In genomic region chr6:70552974-70553373, GRCh38 we compare ENCODE assay signal across 18 cellular contexts. TPM values are rescaled to one million over a fixed set of nuclear protein-coding genes. Genes with fewer than 3 reads are reported as not detected.
DNase-seq lines count a peak whose midpoint lies in the region; ATAC-seq and TF ChIP-seq lines count a peak whose summit lies in the region.
"Had no signal": no experiment of that assay in that cellular context is flagged by ENCODE, and none has a peak within 500 bp of the region (broad histone marks: within the 10 kb centered on the region; RNA-seq: fewer than 3 reads in every experiment).

No MANE protein-coding gene starts in this region.

- no peaks in the 10 kb centered on the region for H3K9me3 Mint-ChIP-seq in activated CD4-positive, alpha-beta T cell treated with anti-CD3 and anti-CD28 coated beads, Interleukin-2, amount 10 ng/mL, durations not matched to agents 24 days and 14 days
- H3K9me3 Mint-ChIP-seq: CD4-positive, alpha-beta T cell had no signal

- H3K27me3 Mint-ChIP-seq in activated CD4-positive, alpha-beta T cell treated with anti-CD3 and anti-CD28 coated beads, Interleukin-2, amount 10 ng/mL, durations not matched to agents 24 days and 14 days = no peaks in the 10 kb centered on the region
- H3K27me3 Mint-ChIP-seq: CD4-positive, alpha-beta T cell had no signal

- no peak overlapping the region for H3K4me3 Mint-ChIP-seq in activated CD4-positive, alpha-beta T cell treated with anti-CD3 and anti-CD28 coated beads, Interleukin-2, amount 10 ng/mL, durations not matched to agents 24 days and 14 days
- H3K4me3 Mint-ChIP-seq: CD4-positive, alpha-beta T cell had no signal

- H3K4me3 ChIP-seq in heart right ventricle (peak overlapping the region in 1 of 10 donors; percentile 21), psoas muscle (peak overlapping the region; percentile 54), WERI-Rb-1 (ENCODE audit: low read depth, low read length) (no peak overlapping the region)
- H3K4me3 ChIP-seq: A549 had no signal

- WGBS in heart right ventricle, 2 donors = 83 to 95% methylated on average over 1 of the region's 1 CpG
- WGBS in psoas muscle, 3 donors = 86 to 95% (median 89%) methylated on average over 1 of the region's 1 CpG

- H3K27ac ChIP-seq in heart right ventricle = peak overlapping the region in 7 of 10 donors; percentile 62 to 76 (median 74)
- H3K27ac ChIP-seq in psoas muscle = peak overlapping the region; percentile 62
- no peak overlapping the region for H3K27ac ChIP-seq in WERI-Rb-1
- H3K27ac ChIP-seq: 22Rv1, A549, C4-2B had no signal

- H3K4me1 ChIP-seq in heart right ventricle (peaks cover 0 to under 1% (median 0%) of the 10 kb centered on the region in 9 donors), psoas muscle (peaks cover 10% of the 10 kb centered on the region)
- H3K4me1 ChIP-seq: A549, Caco-2 had no signal

- H3K4me1 Mint-ChIP-seq in activated CD4-positive, alpha-beta T cell treated with anti-CD3 and anti-CD28 coated beads, Interleukin-2, amount 10 ng/mL, durations not matched to agents 24 days and 14 days = peaks cover 9% of the 10 kb centered on the region

- peaks cover 2% of the 10 kb centered on the region for H3K36me3 Mint-ChIP-seq in activated CD4-positive, alpha-beta T cell treated with anti-CD3 and anti-CD28 coated beads, Interleukin-2, amount 10 ng/mL, durations not matched to agents 24 days and 14 days (ENCODE audit: low read depth)

- peak; percentile 17 for DNase-seq in activated CD4-positive, alpha-beta T cell treated with anti-CD3 and anti-CD28 coated beads, Interleukin-2, amount 10 ng/mL, durations not matched to agents 24 days and 14 days
- DNase-seq in activated CD4-positive, alpha-beta T cell treated with anti-CD3 and anti-CD28 coated beads, Interleukin-2, amount 50 U/mL, for 1 hour = no peak
- DNase-seq in heart right ventricle (no peak), left cardiac atrium (no peak), psoas muscle (no peak), GM10266 (ENCODE audit: extremely low spot score) (no peak), WERI-Rb-1 (no peak)
- DNase-seq: AML-193; Caco-2; CD4-positive, alpha-beta T cell; GDM1; GOT3; H7 had no signal

- ATAC-seq in heart right ventricle (peak in 2 of 8 donors; percentile 33 to 44), left cardiac atrium (no peak), psoas muscle (peak in 2 of 4 donors; percentile 42 to 66)
- ATAC-seq: A549, HCT116, HepG2 had no signal

- no peak for TF ChIP-seq CTCF in heart right ventricle (IDR thresholded peaks at IDR 0.05)
- TF ChIP-seq CTCF in psoas muscle (IDR thresholded peaks at IDR 0.05) = no peak
- no peak for TF ChIP-seq CTCF in GM10266 (IDR thresholded peaks at IDR 0.05; ENCODE audit: control insufficient read depth, insufficient read depth, low read depth, missing control alignments)
- TF ChIP-seq CTCF in WERI-Rb-1 (IDR thresholded peaks at IDR 0.05; ENCODE audit: low read depth, low read length) = no peak

- intact Hi-C loops in activated CD4-positive, alpha-beta T cell treated with anti-CD3 and anti-CD28 coated beads, Interleukin-2, amount 10 ng/mL, durations not matched to agents 24 days and 14 days (cut with micrococcal nuclease) = no loop called here
- intact Hi-C loops in heart right ventricle (cut with DNase I) = loop anchor here in 5 of 10 donors (2.0 to 10.0 kb wide), 4 partner anchors 132 to 332 kb away; no protein-coding TSS in a partner anchor
- intact Hi-C loops in left cardiac atrium (cut with DNase I) = loop anchor here in 1 of 2 donors (5.0 kb wide), 1 partner anchor 114 kb away; the partner anchor contains the start of gene SMAP1
- intact Hi-C loops in psoas muscle (cut with DNase I) = loop anchor here in 1 of 2 donors (5.0 to 10.0 kb wide), 2 partner anchors 109 to 402 kb away; partner anchors contain the start of gene B3GAT2

- H3K9me3 ChIP-seq in heart right ventricle (no peaks in the 10 kb centered on the region), psoas muscle (no peaks in the 10 kb centered on the region), WERI-Rb-1 (ENCODE audit: severe bottlenecking) (no peaks in the 10 kb centered on the region)
- H3K9me3 ChIP-seq: A549, Caco-2 had no signal

- H3K36me3 ChIP-seq in heart right ventricle (peaks cover 0 to 23% (median 0%) of the 10 kb centered on the region in 9 donors), psoas muscle (ENCODE audit: insufficient read depth in 1 of 2, low read depth in 1 of 2) (no peaks in the 10 kb centered on the region), WERI-Rb-1 (no peaks in the 10 kb centered on the region)

- H3K27ac Mint-ChIP-seq in activated CD4-positive, alpha-beta T cell treated with anti-CD3 and anti-CD28 coated beads, Interleukin-2, amount 10 ng/mL, durations not matched to agents 24 days and 14 days = no peak overlapping the region
- H3K27ac Mint-ChIP-seq: CD4-positive, alpha-beta T cell had no signal

- H3K27me3 ChIP-seq in heart right ventricle (no peaks in the 10 kb centered on the region), psoas muscle (ENCODE audit: insufficient read depth in 3 of 3, low read length in 2 of 3) (no peaks in the 10 kb centered on the region), WERI-Rb-1 (ENCODE audit: insufficient read depth, low read depth, severe bottlenecking) (no peaks in the 10 kb centered on the region)

RNA-seq across cellular contexts. Expression of gene SDHAF4, which starts 13.8 kb away (rescaled TPM):
- total RNA-seq in activated CD4-positive, alpha-beta T cell treated with anti-CD3 and anti-CD28 coated beads, Interleukin-2, amount 10 ng/mL, durations not matched to agents 24 days and 14 days = 9.5 and 14.3 TPM in 2 replicates
- total RNA-seq in heart right ventricle = 10 to 100 TPM; 10.9 to 21.3 (median 17.7) TPM
- polyA plus RNA-seq in heart right ventricle = 10 to 100 TPM in 1 of 2 donors, 1 to 10 TPM in 1; 6.2 to 26.8 TPM
- total RNA-seq in left cardiac atrium = 10 to 100 TPM; 15.5 to 16.4 TPM
- total RNA-seq in psoas muscle = 10 to 100 TPM in 1 of 4 donors, 1 to 10 TPM in 3; 8.3 to 11.4 (median 9.1) TPM
- 1 to 10 TPM; 3.9 to 7.9 (median 4.8) TPM for polyA plus RNA-seq in psoas muscle
